18 cellular contexts compared by ENCODE assay signal in the genomic region with DNA sequence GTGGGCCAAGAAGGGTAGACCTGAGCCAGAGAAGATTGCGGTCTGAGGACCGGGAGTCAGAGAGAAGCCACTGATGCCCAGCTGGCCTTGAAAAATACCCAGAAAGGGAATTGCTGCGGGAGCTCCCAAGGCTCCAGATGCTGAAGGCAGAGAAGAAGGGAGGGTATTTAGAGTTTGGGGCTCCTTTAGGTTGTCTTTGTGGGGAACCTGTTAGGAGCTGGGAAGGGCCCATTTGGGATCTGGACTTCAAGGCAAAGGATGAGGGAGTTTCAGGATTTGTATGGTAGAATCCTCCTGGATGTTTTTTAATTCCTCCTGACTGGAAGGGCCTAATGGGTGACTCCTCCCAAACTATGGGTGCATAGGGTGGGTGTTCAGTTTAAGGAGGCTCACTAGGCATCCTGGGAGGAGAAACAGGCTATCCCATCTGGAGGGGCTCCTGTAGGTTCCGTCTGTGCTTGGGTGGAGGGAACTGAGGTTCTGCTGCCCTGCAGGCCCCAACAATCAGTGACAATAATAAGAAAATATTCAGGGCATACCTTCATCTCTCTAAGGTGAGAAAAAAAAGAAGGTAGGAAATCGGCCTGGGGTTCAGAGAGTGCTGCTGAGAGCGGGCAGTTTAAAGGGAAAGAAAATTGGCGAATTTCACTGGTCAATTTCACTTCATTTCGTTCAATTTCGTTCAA. TPM values are rescaled to one million over a fixed set of nuclear protein-coding genes. Genes with fewer than 3 reads are reported as not detected.
"Had no signal": no experiment of that assay in that cellular context is flagged by ENCODE, and none has a peak within 500 bp of the region (broad histone marks: within the 10 kb centered on the region; RNA-seq: fewer than 3 reads in every experiment).

No MANE protein-coding gene starts in this region.

- H3K27ac Mint-ChIP-seq: activated CD4-positive, alpha-beta memory T cell treated with anti-CD3 and anti-CD28 coated beads, Interleukin-2, amount 10 ng/mL, durations not matched to agents 7 days and 5 days; dendritic cell treated with granulocyte-macrophage colony-stimulating factor and Interleukin-4, amounts not matched to agents 40 ng/mL and 50 ng/mL, for 4 days; stimulated activated memory B cell treated with anti-CD40 and anti-IgM and Interleukin-4, amounts not matched to agents 10 μg/mL and 1 μg/mL and 100 μg/mL, for 72 hours had no signal

- H3K27ac ChIP-seq: psoas muscle, right lobe of liver had no signal

- H3K4me3 Mint-ChIP-seq: activated CD4-positive, alpha-beta memory T cell treated with anti-CD3 and anti-CD28 coated beads, Interleukin-2, amount 10 ng/mL, durations not matched to agents 7 days and 5 days; dendritic cell treated with granulocyte-macrophage colony-stimulating factor and Interleukin-4, amounts not matched to agents 40 ng/mL and 50 ng/mL, for 4 days; effector memory CD8-positive, alpha-beta T cell; stimulated activated memory B cell treated with anti-CD40 and anti-IgM and Interleukin-4, amounts not matched to agents 10 μg/mL and 1 μg/mL and 100 μg/mL, for 72 hours; type B pancreatic cell had no signal

- H3K36me3 Mint-ChIP-seq: stimulated activated memory B cell treated with anti-CD40 and anti-IgM and Interleukin-4, amounts not matched to agents 10 μg/mL and 1 μg/mL and 100 μg/mL, for 72 hours; type B pancreatic cell had no signal

- H3K9me3 Mint-ChIP-seq: activated CD4-positive, alpha-beta memory T cell treated with anti-CD3 and anti-CD28 coated beads, Interleukin-2, amount 10 ng/mL, durations not matched to agents 7 days and 5 days; central memory CD8-positive, alpha-beta T cell; dendritic cell treated with granulocyte-macrophage colony-stimulating factor and Interleukin-4, amounts not matched to agents 40 ng/mL and 50 ng/mL, for 4 days; effector memory CD8-positive, alpha-beta T cell; stimulated activated memory B cell treated with anti-CD40 and anti-IgM and Interleukin-4, amounts not matched to agents 10 μg/mL and 1 μg/mL and 100 μg/mL, for 72 hours; type B pancreatic cell had no signal

- H3K36me3 ChIP-seq: adrenal gland, right lobe of liver had no signal

- DNase-seq: activated CD4-positive, alpha-beta memory T cell treated with anti-CD3 and anti-CD28 coated beads, Interleukin-2, amount 10 ng/mL, durations not matched to agents 7 days and 5 days; activated naive CD4-positive, alpha-beta T cell; adrenal gland; effector memory CD8-positive, alpha-beta T cell; hippocampal formation; nucleus accumbens; psoas muscle; right lobe of liver; stimulated activated CD4-positive, alpha-beta T cell treated with anti-CD3 and anti-CD28 coated beads, Interleukin-1b, Interleukin-23, amount 100 ng/mL, for 48 hours had no signal

- ATAC-seq: activated CD4-positive, CD25-positive, alpha-beta regulatory T cell treated with anti-CD3 and anti-CD28 coated beads, Interleukin-2, amount 50 U/mL, for 24 hours; effector memory CD8-positive, alpha-beta T cell; psoas muscle; right lobe of liver; stimulated activated memory B cell treated with anti-CD40 and anti-IgM and Interleukin-4, amounts not matched to agents 10 μg/mL and 1 μg/mL and 100 μg/mL, for 72 hours had no signal

- H3K4me3 ChIP-seq: psoas muscle, right lobe of liver had no signal

- H3K4me1 ChIP-seq: adrenal gland had no signal

- H3K27me3 Mint-ChIP-seq: central memory CD8-positive, alpha-beta T cell; stimulated activated memory B cell treated with anti-CD40 and anti-IgM and Interleukin-4, amounts not matched to agents 10 μg/mL and 1 μg/mL and 100 μg/mL, for 72 hours had no signal

- H3K9me3 ChIP-seq: adrenal gland, psoas muscle, right lobe of liver had no signal

RNA-seq across cellular contexts. Expression of a gene that starts 5.1 kb away (rescaled TPM):
- total RNA-seq: epithelial cell of proximal tubule had no signal

RNA-seq across cellular contexts. Expression of a gene that starts 26.9 kb away (rescaled TPM):
- total RNA-seq: activated CD4-positive, alpha-beta memory T cell treated with anti-CD3 and anti-CD28 coated beads, Interleukin-2, amount 10 ng/mL, durations not matched to agents 7 days and 5 days; adrenal gland; epithelial cell of proximal tubule; lower leg skin; right lobe of liver; subcutaneous adipose tissue; T-helper 1 cell treated with Interleukin-12 subunit alpha and Interleukin-12 subunit beta and Interleukin-4 antibody, amounts not matched to agents 30 ng/mL and 1 ng/mL, for 36 hours had no signal
